In genomic region chr5:180802325-180803180, GRCh38 we compare ENCODE assay signal across 8 cellular contexts. TPM values are rescaled to one million over a fixed set of nuclear protein-coding genes. Genes with fewer than 3 reads are reported as not detected.
A peak's percentile ranks its signal among the peaks of the same experiment; 100 is the strongest.
DNase-seq lines count a peak whose midpoint lies in the region; ATAC-seq and TF ChIP-seq lines count a peak whose summit lies in the region.

Gene MGAT1, minus strand, starts transcription at chr5:180802806. Its CDS starts 9,835 bp downstream, at chr5:180792971.

- H3K79me1 ChIP-seq in trophoblast cell (ENCODE audit: low read length), result peaks cover 16% of the 10 kb centered on the region

- peak within 1 kb of the TSS; percentile 48 for H2BK12ac ChIP-seq in trophoblast cell (ENCODE audit: low read length)

- H2BK5ac ChIP-seq in trophoblast cell (ENCODE audit: low read depth, low read length, poor library complexity), result peak within 1 kb of the TSS; percentile 99

- WGBS in trophoblast cell (ENCODE audit: extremely low coverage, insufficient coverage, insufficient read length), result no CpG with 5 or more reads among the region's 87 CpGs
- WGBS in tibial nerve, 2 donors, result 0% methylated on average over 32 to 38 of the region's 87 CpGs

- peaks cover 43% of the 10 kb centered on the region for H3K4me1 ChIP-seq in Caco-2
- H3K4me1 ChIP-seq in HUES6 (ENCODE audit: control insufficient read depth, insufficient read depth, low read length), result peaks cover 27% of the 10 kb centered on the region
- peaks cover 33 to 49% of the 10 kb centered on the region in 2 experiments for H3K4me1 ChIP-seq in trophoblast cell (ENCODE audit: control insufficient read depth in 1 of 2, insufficient read depth in 2 of 2, low read length in 2 of 2)
- H3K4me1 ChIP-seq in tibial nerve, result peaks cover 0 to 89% (median 75%) of the 10 kb centered on the region in 4 donors

- no peaks in the 10 kb centered on the region for H3K27me3 ChIP-seq in Caco-2 (replicated peaks; ENCODE audit: control insufficient read depth, insufficient read depth, low read length)
- no peaks in the 10 kb centered on the region for H3K27me3 ChIP-seq in HUES6 (ENCODE audit: control insufficient read depth, insufficient read depth, low read length)
- H3K27me3 ChIP-seq in trophoblast cell (ENCODE audit: insufficient read depth, low read length), result no peaks in the 10 kb centered on the region
- no peaks in the 10 kb centered on the region for H3K27me3 ChIP-seq in tibial nerve

- TF ChIP-seq CTCF in Caco-2 (IDR thresholded peaks at IDR 0.05; ENCODE audit: insufficient read depth in 1 of 2, low read depth in 1 of 2, low read length in 1 of 2, severe bottlenecking in 1 of 2, unreplicated experiment in 1 of 2) (no peak), tibial nerve (IDR thresholded peaks at IDR 0.05) (peak in 1 of 5 experiments; percentile 23)

- H3K36me3 ChIP-seq in Caco-2 (ENCODE audit: control insufficient read depth, insufficient read depth, low read length) (no peaks in the 10 kb centered on the region; the same call in 1 of the 2 replicates), HUES6 (ENCODE audit: control insufficient read depth, insufficient read depth, low read length) (peaks cover 18% of the 10 kb centered on the region), trophoblast cell (ENCODE audit: control insufficient read depth in 1 of 2, insufficient read depth in 2 of 2, low read length in 2 of 2) (peaks cover 4 to 25% of the 10 kb centered on the region in 2 experiments), tibial nerve (peaks cover 0 to 8% (median 0%) of the 10 kb centered on the region in 3 donors)

- DNase-seq in Caco-2 (peak; percentile 83 to 89), SKM-1 treated with dmso at 0.1 percent for 144 hours (lab: John Stamatoyannopoulos, UW; ENCODE audit: unreplicated experiment) (peak; percentile 86), Right ventricle myocardium inferior (ENCODE audit: missing footprints) (peak; percentile 95), trophoblast cell (peak; percentile 73 to 85), tibial nerve (ENCODE audit: low spot score in 2 of 2) (peak; percentile 85 to 90)
- DNase-seq in activated naive CD8-positive, alpha-beta T cell treated with anti-CD3 and anti-CD28 coated beads, Interleukin-2, amount 10 ng/mL, durations not matched to agents 7 days and 5 days, result peak; percentile 91

- H4K91ac ChIP-seq in trophoblast cell (ENCODE audit: low read depth, low read length), result peak within 1 kb of the TSS; percentile 99

- no peaks in the 10 kb centered on the region for H3K27me3 Mint-ChIP-seq in Caco-2 (ENCODE audit: insufficient read depth, unreplicated experiment)
- no peaks in the 10 kb centered on the region for H3K27me3 Mint-ChIP-seq in activated naive CD8-positive, alpha-beta T cell treated with anti-CD3 and anti-CD28 coated beads, Interleukin-2, amount 10 ng/mL, durations not matched to agents 7 days and 5 days

- POLR2A ChIA-PET in Caco-2 (lab: Charles Lee), result interaction anchor here (0.6 to 2.3 kb wide), 4 partner anchors 8 to 421 kb away, joined by 3 to 11 read pairs (median 9); partner anchors contain the start of gene TRIM41
- POLR2A ChIA-PET in activated naive CD8-positive, alpha-beta T cell treated with anti-CD3 and anti-CD28 coated beads, Interleukin-2, amount 10 ng/mL, durations not matched to agents 7 days and 5 days (lab: Charles Lee), result interaction anchor here (0.6 to 10.4 kb wide), 8 partner anchors 8 to 459 kb away, joined by 3 to 170 read pairs (median 6); partner anchors contain the start of gene ZFP62

- H3K4me3 ChIP-seq in Caco-2 (ENCODE audit: low read depth, low read length), result peak within 1 kb of the TSS; percentile 88
- peak within 1 kb of the TSS; percentile 92 for H3K4me3 ChIP-seq in HUES6 (ENCODE audit: low read depth, low read length)
- peak within 1 kb of the TSS; percentile 98 for H3K4me3 ChIP-seq in trophoblast cell (ENCODE audit: low read depth, low read length)
- H3K4me3 ChIP-seq in tibial nerve, result peak within 1 kb of the TSS; percentile 95 to 98 (median 95)

- peak within 1 kb of the TSS; percentile 100 for H3K14ac ChIP-seq in trophoblast cell (ENCODE audit: low read length)

- H2AK5ac ChIP-seq in trophoblast cell (ENCODE audit: low read length), result peak within 1 kb of the TSS; percentile 100

- H2BK120ac ChIP-seq in trophoblast cell (ENCODE audit: insufficient read depth, low read length, poor library complexity), result peak within 1 kb of the TSS; percentile 95

- H3K9ac ChIP-seq in HUES6 (ENCODE audit: low read length) (peak within 1 kb of the TSS; percentile 96), trophoblast cell (ENCODE audit: low read length) (peak within 1 kb of the TSS; percentile 97)

- H3K18ac ChIP-seq in trophoblast cell (ENCODE audit: low read length), result peak within 1 kb of the TSS; percentile 99

- ATAC-seq in GM21367 (IDR thresholded peaks at IDR 0.05; ENCODE audit: unreplicated experiment) (peak; percentile 33), Right ventricle myocardium inferior (peak; percentile 89)
- peak; percentile 29 for ATAC-seq in activated naive CD8-positive, alpha-beta T cell treated with anti-CD3 and anti-CD28 coated beads, Interleukin-2, amount 10 ng/mL, durations not matched to agents 7 days and 5 days (ENCODE audit: low read depth)

- CTCF ChIA-PET in Caco-2 (lab: Charles Lee), result interaction anchor here (0.6 to 1.6 kb wide), 3 partner anchors 17 to 382 kb away, joined by 3 to 11 read pairs (median 5); no protein-coding TSS in a partner anchor

- no TSS peak for BruUV-seq in Caco-2 (replicated peaks; lab: Mats Ljungman, UMichigan)

- peak within 1 kb of the TSS; percentile 77 for H3K27ac ChIP-seq in HUES6 (ENCODE audit: low read depth, low read length)
- peak within 1 kb of the TSS; percentile 95 for H3K27ac ChIP-seq in trophoblast cell (ENCODE audit: low read depth, low read length)
- H3K27ac ChIP-seq in tibial nerve, result peak within 1 kb of the TSS; percentile 88 to 96 (median 94)

- TF ChIP-seq POLR2A in tibial nerve (IDR thresholded peaks at IDR 0.05), result peak; percentile 91 to 92

- H3K4ac ChIP-seq in trophoblast cell (ENCODE audit: low read depth, low read length), result peak within 1 kb of the TSS; percentile 99

- H3K4me2 ChIP-seq in trophoblast cell (ENCODE audit: low read length), result peak within 1 kb of the TSS; percentile 96

- H3K9me3 Mint-ChIP-seq in Caco-2 (ENCODE audit: unreplicated experiment), result no peaks in the 10 kb centered on the region
- H3K9me3 Mint-ChIP-seq in activated naive CD8-positive, alpha-beta T cell treated with anti-CD3 and anti-CD28 coated beads, Interleukin-2, amount 10 ng/mL, durations not matched to agents 7 days and 5 days, result no peaks in the 10 kb centered on the region

- peaks cover 45% of the 10 kb centered on the region for H3K4me1 Mint-ChIP-seq in Caco-2 (ENCODE audit: low read depth, unreplicated experiment)
- peaks cover 63% of the 10 kb centered on the region for H3K4me1 Mint-ChIP-seq in activated naive CD8-positive, alpha-beta T cell treated with anti-CD3 and anti-CD28 coated beads, Interleukin-2, amount 10 ng/mL, durations not matched to agents 7 days and 5 days

- peaks cover 56% of the 10 kb centered on the region for H3K36me3 Mint-ChIP-seq in Caco-2 (ENCODE audit: insufficient read depth, unreplicated experiment)
- H3K36me3 Mint-ChIP-seq in activated naive CD8-positive, alpha-beta T cell treated with anti-CD3 and anti-CD28 coated beads, Interleukin-2, amount 10 ng/mL, durations not matched to agents 7 days and 5 days, result peaks cover 54% of the 10 kb centered on the region

- peak within 1 kb of the TSS; percentile 99 for H4K8ac ChIP-seq in trophoblast cell (ENCODE audit: low read depth, low read length)

- peak within 1 kb of the TSS; percentile 95 for H2AFZ ChIP-seq in trophoblast cell (ENCODE audit: insufficient read depth, low read length, poor library complexity)

- H3K79me2 ChIP-seq in trophoblast cell (ENCODE audit: control insufficient read depth, insufficient read depth, low read length, poor library complexity), result peaks cover 23% of the 10 kb centered on the region

- H3K9me3 ChIP-seq in Caco-2 (no peaks in the 10 kb centered on the region), HUES6 (ENCODE audit: control insufficient read depth, insufficient read depth, low read depth, low read length) (no peaks in the 10 kb centered on the region), trophoblast cell (ENCODE audit: insufficient read depth, low read depth, low read length) (no peaks in the 10 kb centered on the region), tibial nerve (no peaks in the 10 kb centered on the region)

- intact Hi-C loops in Caco-2 (cut with micrococcal nuclease; ENCODE audit: unreplicated experiment), result loop anchor here (1.0 kb wide), 1 partner anchor 8 kb away; no protein-coding TSS in a partner anchor
- intact Hi-C loops in Right ventricle myocardium inferior (cut with DNase I), result loop anchor here (5.0 kb wide), 3 partner anchors 60 to 385 kb away; partner anchors contain the start of genes BTNL9 and ZFP62

- H3K27ac Mint-ChIP-seq in Caco-2 (ENCODE audit: unreplicated experiment), result peak within 1 kb of the TSS; percentile 89
- peak within 1 kb of the TSS; percentile 86 for H3K27ac Mint-ChIP-seq in activated naive CD8-positive, alpha-beta T cell treated with anti-CD3 and anti-CD28 coated beads, Interleukin-2, amount 10 ng/mL, durations not matched to agents 7 days and 5 days

- peak in 1 of 2 donors; percentile 84 for TF ChIP-seq EP300 in tibial nerve (IDR thresholded peaks at IDR 0.05)

- H3K4me3 Mint-ChIP-seq in Caco-2 (ENCODE audit: unreplicated experiment), result peak within 1 kb of the TSS; percentile 82
- peak within 1 kb of the TSS; percentile 93 for H3K4me3 Mint-ChIP-seq in activated naive CD8-positive, alpha-beta T cell treated with anti-CD3 and anti-CD28 coated beads, Interleukin-2, amount 10 ng/mL, durations not matched to agents 7 days and 5 days

- no peak within 1 kb of the TSS for H3K23ac ChIP-seq in trophoblast cell (ENCODE audit: low read length)

- peak within 1 kb of the TSS; percentile 96 for H4K12ac ChIP-seq in trophoblast cell (ENCODE audit: low read depth, low read length)

RNA-seq across cellular contexts. Expression of gene MGAT1, which starts in this region (rescaled TPM):
- total RNA-seq in Caco-2 (2022), result 80.1 and 82.5 TPM in 2 replicates
- 100 to 1,000 TPM; 177 to 186 TPM for total RNA-seq in activated naive CD8-positive, alpha-beta T cell treated with anti-CD3 and anti-CD28 coated beads, Interleukin-2, amount 10 ng/mL, durations not matched to agents 7 days and 5 days
- 76.0 TPM for total RNA-seq in Right ventricle myocardium inferior
- 153 and 167 TPM in 2 replicates for polyA plus RNA-seq in trophoblast cell (2013)
- total RNA-seq in tibial nerve, result 100 to 1,000 TPM; 161 to 216 (median 195) TPM

Comparison
In these comparisons a context has a peak if more than half of its experiments do, and no peak if none do; other contexts are left out.
1. Peak in every context shown above with its lines: DNase-seq, ATAC-seq, H3K4me3 ChIP-seq and H3K27ac ChIP-seq.
2. ATAC-seq: peak in every context shown above with its lines; median percentile 89 in Right ventricle myocardium inferior; 33 in GM21367; 29 in activated naive CD8-positive, alpha-beta T cell treated with anti-CD3 and anti-CD28 coated beads, Interleukin-2, amount 10 ng/mL, durations not matched to agents 7 days and 5 days.